In the genomic region with DNA sequence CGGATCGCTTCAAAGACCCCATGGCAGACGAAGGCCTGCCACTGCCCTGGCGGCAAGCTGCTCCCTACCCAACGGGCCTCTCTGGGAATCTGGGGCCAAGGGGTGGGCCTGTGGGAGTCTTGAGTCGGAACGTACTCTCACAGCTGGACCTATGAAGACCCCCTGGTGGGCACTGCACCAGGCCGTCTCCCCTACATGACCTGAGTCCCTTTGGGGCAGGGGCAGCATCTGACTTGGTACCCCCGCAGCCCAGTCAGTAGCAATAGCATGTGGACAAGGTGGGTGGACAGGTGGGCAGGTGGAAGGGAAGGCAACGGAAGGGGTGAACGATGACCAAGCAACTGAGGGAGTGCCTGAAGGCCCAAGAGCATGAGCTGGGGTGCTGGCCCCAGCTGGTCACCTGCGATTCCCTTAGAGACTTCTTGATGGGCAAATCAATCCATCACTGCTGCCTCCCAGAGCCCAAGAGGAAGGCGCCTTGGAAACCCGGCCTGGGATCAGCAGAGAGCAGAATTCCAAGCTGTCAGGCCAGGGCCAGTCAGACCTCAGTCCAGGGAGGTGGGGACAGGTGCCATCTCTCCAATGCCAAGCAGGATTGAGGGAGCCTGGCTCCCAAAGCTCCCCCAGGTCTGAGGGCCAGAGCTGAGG, we compare ENCODE assay signal across 3 cellular contexts.
TF ChIP-seq lines count a peak whose summit lies in the region.

No MANE protein-coding gene starts in this region.

TF ChIP-seq in IMR-90, 13 proteins besides CTCF, POLR2A, EP300 and RAD21:
- no peak for TF ChIP-seq FOS (IDR thresholded peaks at IDR 0.05; ENCODE audit: low read depth, low read length)
- no peak for TF ChIP-seq CEBPB (IDR thresholded peaks at IDR 0.05; ENCODE audit: low read depth, low read length)
- no peak for TF ChIP-seq RFX5 (IDR thresholded peaks at IDR 0.05; ENCODE audit: low read depth, low read length)
- TF ChIP-seq RCOR1 (IDR thresholded peaks at IDR 0.05; ENCODE audit: insufficient replicate concordance, low read length): no peak
- TF ChIP-seq BHLHE40 (IDR thresholded peaks at IDR 0.05; ENCODE audit: low read depth, low read length): no peak
- TF ChIP-seq, protein P1, sequence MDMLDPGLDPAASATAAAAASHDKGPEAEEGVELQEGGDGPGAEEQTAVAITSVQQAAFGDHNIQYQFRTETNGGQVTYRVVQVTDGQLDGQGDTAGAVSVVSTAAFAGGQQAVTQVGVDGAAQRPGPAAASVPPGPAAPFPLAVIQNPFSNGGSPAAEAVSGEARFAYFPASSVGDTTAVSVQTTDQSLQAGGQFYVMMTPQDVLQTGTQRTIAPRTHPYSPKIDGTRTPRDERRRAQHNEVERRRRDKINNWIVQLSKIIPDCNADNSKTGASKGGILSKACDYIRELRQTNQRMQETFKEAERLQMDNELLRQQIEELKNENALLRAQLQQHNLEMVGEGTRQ (IDR thresholded peaks at IDR 0.05; ENCODE audit: low read depth, low read length): no peak
- no peak for TF ChIP-seq MAFK (IDR thresholded peaks at IDR 0.05; ENCODE audit: low read depth, low read length)
- TF ChIP-seq, protein P2, sequence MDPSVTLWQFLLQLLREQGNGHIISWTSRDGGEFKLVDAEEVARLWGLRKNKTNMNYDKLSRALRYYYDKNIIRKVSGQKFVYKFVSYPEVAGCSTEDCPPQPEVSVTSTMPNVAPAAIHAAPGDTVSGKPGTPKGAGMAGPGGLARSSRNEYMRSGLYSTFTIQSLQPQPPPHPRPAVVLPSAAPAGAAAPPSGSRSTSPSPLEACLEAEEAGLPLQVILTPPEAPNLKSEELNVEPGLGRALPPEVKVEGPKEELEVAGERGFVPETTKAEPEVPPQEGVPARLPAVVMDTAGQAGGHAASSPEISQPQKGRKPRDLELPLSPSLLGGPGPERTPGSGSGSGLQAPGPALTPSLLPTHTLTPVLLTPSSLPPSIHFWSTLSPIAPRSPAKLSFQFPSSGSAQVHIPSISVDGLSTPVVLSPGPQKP (IDR thresholded peaks at IDR 0.05; ENCODE audit: borderline replicate concordance, low read depth, low read length): no peak
- no peak for TF ChIP-seq NFE2L2 (IDR thresholded peaks at IDR 0.05; ENCODE audit: low read depth, low read length)
- no peak for TF ChIP-seq MAZ (IDR thresholded peaks at IDR 0.05; ENCODE audit: borderline replicate concordance, low read depth, low read length)
- TF ChIP-seq MXI1 (IDR thresholded peaks at IDR 0.05; ENCODE audit: borderline replicate concordance, low read depth, low read length): no peak
- no peak for TF ChIP-seq CHD1 (IDR thresholded peaks at IDR 0.05; ENCODE audit: low read depth, low read length)
- no peak for TF ChIP-seq SMC3 (IDR thresholded peaks at IDR 0.05; ENCODE audit: low read depth, low read length)
TF ChIP-seq in IMR-90: peak in this region for 0.

TF ChIP-seq in neural cell, 6 proteins besides CTCF, POLR2A, EP300 and RAD21:
- TF ChIP-seq TAF1 (IDR thresholded peaks at IDR 0.05; ENCODE audit: low read depth) (no peak), SMC3 (conservative IDR thresholded peaks at IDR 0.05; ENCODE audit: poor library complexity) (no peak), POLR2AphosphoS5 (IDR thresholded peaks at IDR 0.05) (no peak), MXI1 (conservative IDR thresholded peaks at IDR 0.05; ENCODE audit: poor library complexity, severe bottlenecking) (no peak), EZH2 (IDR thresholded peaks at IDR 0.05; ENCODE audit: borderline replicate concordance, insufficient read depth, low read length, poor library complexity, severe bottlenecking) (no peak)

TF ChIP-seq in GM12891, 5 proteins besides CTCF, POLR2A, EP300 and RAD21:
- no peak for TF ChIP-seq TAF1 (IDR thresholded peaks at IDR 0.05; ENCODE audit: low read depth, low read length)
